Comparison of ENCODE assay signal across 20 cellular contexts in the genomic region with DNA sequence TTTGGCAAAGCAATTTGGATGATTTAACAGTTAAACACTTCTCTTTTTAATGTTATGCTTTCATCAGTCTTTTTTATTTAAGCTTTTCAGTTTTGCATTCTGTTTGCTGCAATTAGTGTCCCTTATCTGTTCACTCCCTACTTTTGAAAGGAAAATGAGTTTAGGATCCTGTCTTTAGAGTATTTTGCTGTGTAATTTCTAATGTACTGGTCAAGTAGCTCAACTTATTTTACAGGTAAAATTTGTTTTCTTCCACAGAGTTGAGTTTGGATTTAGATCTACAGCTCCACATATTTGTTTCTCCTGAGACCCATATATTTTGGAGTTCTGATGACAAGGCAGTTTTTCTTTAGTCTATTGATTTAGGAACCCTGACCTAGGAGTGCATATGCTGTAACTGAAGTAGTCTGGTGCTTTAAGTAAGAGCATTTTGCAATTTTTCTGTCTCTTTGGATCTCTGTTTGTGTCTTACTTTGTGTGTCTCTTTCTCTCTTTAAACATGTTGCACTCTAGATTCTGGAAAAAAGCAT. TPM values are rescaled to one million over a fixed set of nuclear protein-coding genes. Genes with fewer than 3 reads are reported as not detected.
DNase-seq lines count a peak whose midpoint lies in the region; ATAC-seq, FAIRE-seq and TF ChIP-seq lines count a peak whose summit lies in the region.
"Had no signal": no experiment of that assay in that cellular context is flagged by ENCODE, and none has a peak within 500 bp of the region (broad histone marks: within the 10 kb centered on the region; RNA-seq: fewer than 3 reads in every experiment).

No MANE protein-coding gene starts in this region.

- H3K4me3 ChIP-seq in GM23248 = no peak overlapping the region
- H3K4me3 ChIP-seq in NB4 (ENCODE audit: low read depth, low read length) = no peak overlapping the region
- H3K4me3 ChIP-seq: esophagus squamous epithelium had no signal

- H3K4me1 Mint-ChIP-seq in neural crest cell = peaks cover 56% of the 10 kb centered on the region
- H3K4me1 Mint-ChIP-seq: activated naive CD8-positive, alpha-beta T cell treated with anti-CD3 and anti-CD28 coated beads, Interleukin-2, amount 50 U/mL, for 24 hours had no signal

- no peak overlapping the region for H3K9ac ChIP-seq in GM23248
- H3K9ac ChIP-seq: parathyroid adenoma had no signal

- 0 out of 2 replicates have a peak overlapping the region, but pooled peaks have one; percentile 2 for H2AFZ ChIP-seq in GM23248
- H2AFZ ChIP-seq: parathyroid adenoma had no signal

- no peak for ATAC-seq in GM21515 (IDR thresholded peaks at IDR 0.05; ENCODE audit: unreplicated experiment)
- ATAC-seq: activated naive CD8-positive, alpha-beta T cell treated with anti-CD3 and anti-CD28 coated beads, Interleukin-2, amount 50 U/mL, for 24 hours; stimulated activated naive B cell treated with anti-CD40 and anti-IgM and Interleukin-4, amounts not matched to agents 10 μg/mL and 1 μg/mL and 100 μg/mL, for 72 hours had no signal

- TF ChIP-seq POLR2A in NB4 (IDR thresholded peaks at IDR 0.05; ENCODE audit: extremely low read depth, insufficient read length) = no peak

- H3K27ac ChIP-seq in GM23248 = no peak overlapping the region
- H3K27ac ChIP-seq: esophagus squamous epithelium, parathyroid adenoma had no signal

- DNase-seq in GM23248 (no peak), NB4 (ENCODE audit: low read depth) (peak; percentile 16), neural crest cell (ENCODE audit: low read depth, low spot score) (no peak), DMS79 treated with DMSO at 0.1 percent for 48 hours (lab: John Stamatoyannopoulos, UW) (no peak), HTR-8/SVneo (ENCODE audit: insufficient read length, low spot score) (no peak)
- DNase-seq in activated T-cell treated with anti-CD3 and anti-CD28 coated beads, Interleukin-2, amount 50 U/mL, for 1 hour = no peak
- DNase-seq: activated CD4-positive, CD25-positive, alpha-beta regulatory T cell treated with anti-CD3 and anti-CD28 coated beads, Interleukin-2, amount 50 U/mL, for 72 hours; activated naive CD8-positive, alpha-beta T cell treated with anti-CD3 and anti-CD28 coated beads, Interleukin-2, amount 50 U/mL, for 24 hours; esophagus squamous epithelium; kidney; NCI-H187; NCI-H446 treated with DMSO at 0.1 percent for 48 hours; SIG-M5; stimulated activated naive B cell treated with anti-CD40 and anti-IgM and Interleukin-4, amounts not matched to agents 10 μg/mL and 1 μg/mL and 100 μg/mL, for 72 hours; T-helper 9 cell; trophoblast cell had no signal

- peak; percentile 96 for FAIRE-seq in endometrium (lab: Jason Lieb, UNC)
- FAIRE-seq in HTR-8/SVneo (lab: Jason Lieb, UNC) = no peak

- no peaks in the 10 kb centered on the region for H3K36me3 ChIP-seq in GM23248 (ENCODE audit: low read depth)
- H3K36me3 ChIP-seq: esophagus squamous epithelium had no signal

- H3K9me3 ChIP-seq in GM23248 (ENCODE audit: low read depth) = no peaks in the 10 kb centered on the region
- H3K9me3 ChIP-seq: esophagus squamous epithelium had no signal

- H3K36me3 Mint-ChIP-seq in neural crest cell (ENCODE audit: low read depth) = peaks cover 6% of the 10 kb centered on the region
- H3K36me3 Mint-ChIP-seq: stimulated activated naive B cell treated with anti-CD40 and anti-IgM and Interleukin-4, amounts not matched to agents 10 μg/mL and 1 μg/mL and 100 μg/mL, for 72 hours had no signal

- no peak overlapping the region for H3K4me2 ChIP-seq in GM23248 (ENCODE audit: unreplicated experiment)

- TF ChIP-seq CTCF in NB4 (IDR thresholded peaks at IDR 0.05; ENCODE audit: low read depth, low read length) (no peak), neural crest cell (conservative IDR thresholded peaks at IDR 0.05) (no peak)

- H3K4me1 ChIP-seq in GM23248 (ENCODE audit: insufficient read depth) = peaks cover 5% of the 10 kb centered on the region; the same call in 1 of the 2 replicates
- H3K4me1 ChIP-seq: parathyroid adenoma had no signal

- H3K27me3 ChIP-seq in GM23248 (replicated peaks; ENCODE audit: insufficient read depth) = no peaks in the 10 kb centered on the region
- H3K27me3 ChIP-seq: esophagus squamous epithelium had no signal

- no peaks in the 10 kb centered on the region for H3K9me2 ChIP-seq in GM23248 (ENCODE audit: insufficient read depth)

- no peaks in the 10 kb centered on the region for H3F3A ChIP-seq in GM23248 (ENCODE audit: insufficient read depth)

- H3K27ac Mint-ChIP-seq in neural crest cell (ENCODE audit: unreplicated experiment) = peak overlapping the region; percentile 52
- H3K27ac Mint-ChIP-seq: activated naive CD8-positive, alpha-beta T cell treated with anti-CD3 and anti-CD28 coated beads, Interleukin-2, amount 50 U/mL, for 24 hours; activated T-helper 2 cell treated with anti-CD3 and anti-CD28 coated beads, Interferon-gamma antibody, Interleukin-2, Interleukin-4, amounts not matched to agents 10 μg/mL and 5 μg/mL and 100 μg/mL, durations not matched to agents 14 hours and 24 hours and 36 hours; stimulated activated naive B cell treated with anti-CD40 and anti-IgM and Interleukin-4, amounts not matched to agents 10 μg/mL and 1 μg/mL and 100 μg/mL, for 72 hours had no signal

- H3K9me3 Mint-ChIP-seq in neural crest cell = peaks cover 6% of the 10 kb centered on the region
- H3K9me3 Mint-ChIP-seq: activated naive CD8-positive, alpha-beta T cell treated with anti-CD3 and anti-CD28 coated beads, Interleukin-2, amount 50 U/mL, for 24 hours; activated T-helper 2 cell treated with anti-CD3 and anti-CD28 coated beads, Interferon-gamma antibody, Interleukin-2, Interleukin-4, amounts not matched to agents 10 μg/mL and 5 μg/mL and 100 μg/mL, durations not matched to agents 14 hours and 24 hours and 36 hours; stimulated activated naive B cell treated with anti-CD40 and anti-IgM and Interleukin-4, amounts not matched to agents 10 μg/mL and 1 μg/mL and 100 μg/mL, for 72 hours had no signal

- H4K20me1 ChIP-seq in GM23248 (ENCODE audit: insufficient read depth) = no peaks in the 10 kb centered on the region

- no peaks in the 10 kb centered on the region for H3K79me2 ChIP-seq in GM23248 (ENCODE audit: insufficient read depth)
- H3K79me2 ChIP-seq: parathyroid adenoma had no signal

- H3K27me3 Mint-ChIP-seq in neural crest cell (ENCODE audit: low read depth) = no peaks in the 10 kb centered on the region

- in situ Hi-C loops in GM23248 (cut with MboI) = loop anchor here (10.0 to 25.0 kb wide), 2 partner anchors 586 to 948 kb away; a partner anchor contains a TSS

- H3K4me3 Mint-ChIP-seq in neural crest cell = peak overlapping the region; percentile 75
- H3K4me3 Mint-ChIP-seq: activated naive CD8-positive, alpha-beta T cell treated with anti-CD3 and anti-CD28 coated beads, Interleukin-2, amount 50 U/mL, for 24 hours; stimulated activated naive B cell treated with anti-CD40 and anti-IgM and Interleukin-4, amounts not matched to agents 10 μg/mL and 1 μg/mL and 100 μg/mL, for 72 hours had no signal

RNA-seq across cellular contexts. Expression of a gene that starts 19.4 kb away (rescaled TPM):
- 11.6 and 22.3 TPM in 2 replicates for total RNA-seq in GM23248 (2014; rRNA removed; shearing (Covaris generic))
- polyA plus RNA-seq in GM23248 (2016; fragmentation: Nextera tagmentation; extraction: Ambion mirVana) = 11.8 and 12.5 TPM in 2 replicates
- 106 TPM in 2 replicates for total RNA-seq in neural crest cell
